In the genomic region with DNA sequence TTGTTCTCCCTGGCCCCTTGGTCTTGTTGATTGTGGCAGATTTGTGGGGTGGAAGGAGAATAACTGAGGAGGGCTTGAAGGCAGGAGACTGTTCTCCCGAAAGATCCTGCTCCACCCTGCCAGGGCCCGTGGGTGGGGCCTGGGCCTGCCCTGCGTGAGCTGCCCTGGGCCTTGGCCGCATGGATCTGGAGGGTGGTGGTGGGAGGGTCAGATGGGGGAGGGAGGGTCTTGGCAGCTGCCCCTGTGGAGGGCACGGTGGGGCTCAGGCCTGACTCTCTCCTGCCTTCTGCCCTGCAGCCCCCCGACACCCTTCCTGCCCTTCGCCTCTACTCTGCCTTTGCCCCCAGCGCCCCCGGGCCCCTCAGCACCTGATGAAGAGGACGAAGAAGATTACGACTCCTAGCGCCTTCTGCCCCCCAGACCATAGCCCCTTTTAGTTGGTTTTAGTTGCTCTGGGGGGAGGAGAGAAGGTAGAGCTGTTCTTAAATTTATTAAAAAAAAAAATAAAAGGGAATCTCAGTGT, we compare ENCODE assay signal across 10 cellular contexts. TPM values are rescaled to one million over a fixed set of nuclear protein-coding genes. Genes with fewer than 3 reads are reported as not detected.
DNase-seq lines count a peak whose midpoint lies in the region; ATAC-seq and TF ChIP-seq lines count a peak whose summit lies in the region.
"Had no signal": no experiment of that assay in that cellular context is flagged by ENCODE, and none has a peak within 500 bp of the region (broad histone marks: within the 10 kb centered on the region; RNA-seq: fewer than 3 reads in every experiment).

No MANE protein-coding gene starts in this region.

- no peak for TF ChIP-seq CTCF in cardiac fibroblast (IDR thresholded peaks at IDR 0.05; ENCODE audit: low read depth, low read length)
- TF ChIP-seq CTCF in nephron (IDR thresholded peaks at IDR 0.05; ENCODE audit: unreplicated experiment in 3 of 3) = no peak
- TF ChIP-seq CTCF in sigmoid colon (IDR thresholded peaks at IDR 0.05) = no peak

- peak overlapping the region; percentile 72 to 89 (median 83); a peak in 19 of 22 replicates for H3K9ac ChIP-seq in BLaER1 treated with 17β-estradiol and CSF1 and Interleukin-3, amounts not matched to agents 10 nM and 100 nM

- H3K4me2 ChIP-seq in BLaER1 treated with 17β-estradiol and CSF1 and Interleukin-3, amounts not matched to agents 10 nM and 100 nM = peak overlapping the region; percentile 91 to 100 (median 99)

- H3K27me3 Mint-ChIP-seq in nephron (ENCODE audit: low read depth) = no peaks in the 10 kb centered on the region

- H3K36me3 Mint-ChIP-seq in nephron (ENCODE audit: low read depth) = peaks cover 25% of the 10 kb centered on the region

- H3K9me3 ChIP-seq in BLaER1 treated with 17β-estradiol and CSF1 and Interleukin-3, amounts not matched to agents 10 nM and 100 nM (replicated peaks in 1 of 11) = no peaks in the 10 kb centered on the region
- H3K9me3 ChIP-seq in KOPT-K1 (ENCODE audit: insufficient read depth, low read length, poor library complexity, severe bottlenecking) (no peaks in the 10 kb centered on the region), sigmoid colon (no peaks in the 10 kb centered on the region)

- H3K4me1 ChIP-seq in BLaER1 treated with 17β-estradiol and CSF1 and Interleukin-3, amounts not matched to agents 10 nM and 100 nM = peaks cover 33 to 45% (median 37%) of the 10 kb centered on the region in 10 experiments
- H3K4me1 ChIP-seq in sigmoid colon = peaks cover 0 to 39% (median 36%) of the 10 kb centered on the region in 4 donors

- no peaks in the 10 kb centered on the region for H3K27me3 ChIP-seq in BLaER1 treated with 17β-estradiol and CSF1 and Interleukin-3, amounts not matched to agents 10 nM and 100 nM
- H3K27me3 ChIP-seq in sigmoid colon = no peaks in the 10 kb centered on the region

- H3K27ac Mint-ChIP-seq in nephron = no peak overlapping the region

- peaks cover 11% of the 10 kb centered on the region for H3K4me1 Mint-ChIP-seq in nephron

- peak overlapping the region; percentile 90 to 91 (median 90) for H3K4me3 Mint-ChIP-seq in nephron

- peaks cover 5 to 29% (median 13%) of the 10 kb centered on the region in 11 experiments; a peak in 11 of 22 replicates for H4K20me1 ChIP-seq in BLaER1 treated with 17β-estradiol and CSF1 and Interleukin-3, amounts not matched to agents 10 nM and 100 nM

- 79 to 90% methylated on average over 12 of the region's 12 CpGs for WGBS in sigmoid colon, 2 donors

- peak overlapping the region in 8 of 10 experiments; percentile 65 to 90 (median 84); a peak in 14 of 20 replicates for H3K4me3 ChIP-seq in BLaER1 treated with 17β-estradiol and CSF1 and Interleukin-3, amounts not matched to agents 10 nM and 100 nM
- H3K4me3 ChIP-seq in cardiac fibroblast (replicated peaks in 1 of 2; ENCODE audit: low read depth in 2 of 2, low read length in 2 of 2) (peak overlapping the region; percentile 80 to 86), sigmoid colon (peak overlapping the region in 1 of 4 donors; percentile 99)

- H3K9me3 Mint-ChIP-seq in nephron = no peaks in the 10 kb centered on the region

- DNase-seq in cardiac fibroblast (ENCODE audit: low read depth in 2 of 2) (no peak), HCEC 1CT (no peak), sigmoid colon (no peak)
- DNase-seq: GF-D8 had no signal

- ATAC-seq in GM19324 (IDR thresholded peaks at IDR 0.05; ENCODE audit: low FRiP score, unreplicated experiment) (no peak), GM18907 (IDR thresholded peaks at IDR 0.05; ENCODE audit: unreplicated experiment) (no peak)

- H3K36me3 ChIP-seq in BLaER1 treated with 17β-estradiol and CSF1 and Interleukin-3, amounts not matched to agents 10 nM and 100 nM = peaks cover 15 to 38% (median 24%) of the 10 kb centered on the region in 11 experiments
- H3K36me3 ChIP-seq in KOPT-K1 (ENCODE audit: insufficient read depth, low read length) (peaks cover 43% of the 10 kb centered on the region), sigmoid colon (peaks cover 0 to 36% (median 6%) of the 10 kb centered on the region in 4 donors)

- H3K27ac ChIP-seq in BLaER1 treated with 17β-estradiol and CSF1 and Interleukin-3, amounts not matched to agents 10 nM and 100 nM = peak overlapping the region in 3 of 11 experiments; percentile 82 to 83 (median 83); a peak in 3 of 22 replicates
- H3K27ac ChIP-seq in KOPT-K1 (ENCODE audit: low read depth, low read length, poor library complexity, severe bottlenecking) (peak overlapping the region; percentile 84), sigmoid colon (peak overlapping the region in 1 of 4 donors; percentile 86)
- H3K27ac ChIP-seq: SK-N-MC had no signal

- intact Hi-C loops in sigmoid colon (cut with DNase I) = no loop called here

- no peak for TF ChIP-seq POLR2A in sigmoid colon (IDR thresholded peaks at IDR 0.05)

- no peak for TF ChIP-seq EP300 in sigmoid colon (IDR thresholded peaks at IDR 0.05)

RNA-seq across cellular contexts. Expression of gene DRAP1, which starts 1.9 kb away (rescaled TPM):
- 100 to 1,000 TPM in 1 of 4 donors, 10 to 100 TPM in 3; 58.9 to 115 (median 79.2) TPM for total RNA-seq in sigmoid colon
- polyA plus RNA-seq in sigmoid colon = 10 to 100 TPM; 61.5 to 87.1 (median 77.5) TPM

RNA-seq across cellular contexts. Expression of gene C11orf68, which starts 2.2 kb away (rescaled TPM):
- total RNA-seq in sigmoid colon = 10 to 100 TPM; 22.1 to 36.3 (median 23.9) TPM
- polyA plus RNA-seq in sigmoid colon = 10 to 100 TPM; 23.4 to 26.1 (median 24.0) TPM

RNA-seq across cellular contexts. Expression of gene FOSL1, which starts 20.9 kb away (rescaled TPM):
- 10 to 100 TPM in 1 of 4 donors, 1 to 10 TPM in 1, under 1 TPM in 1, not detected in 1; 0.36 to 12.4 (median 2.8) TPM for total RNA-seq in sigmoid colon
- polyA plus RNA-seq in sigmoid colon = 1 to 10 TPM; 1.6 to 3.6 (median 2.9) TPM

RNA-seq across cellular contexts. Expression of gene TSGA10IP, which starts 24.2 kb away (rescaled TPM):
- under 1 TPM in 1 of 4 donors, not detected in 3; 0.49 TPM for total RNA-seq in sigmoid colon
- polyA plus RNA-seq in sigmoid colon = not detected

RNA-seq across cellular contexts. Expression of gene CCDC85B, which starts 30.6 kb away (rescaled TPM):
- 10 to 100 TPM; 57.1 to 73.6 (median 67.6) TPM for total RNA-seq in sigmoid colon
- polyA plus RNA-seq in sigmoid colon = 10 to 100 TPM in 2 of 3 donors, 1 to 10 TPM in 1; 4.2 to 31.6 (median 13.2) TPM
